Comparison of ENCODE assay signal across 9 cellular contexts in genomic region chr19:1272423-1273262, GRCh38. TPM values are rescaled to one million over a fixed set of nuclear protein-coding genes. Genes with fewer than 3 reads are reported as not detected.
A peak's percentile ranks its signal among the peaks of the same experiment; 100 is the strongest.
DNase-seq lines count a peak whose midpoint lies in the region; ATAC-seq and TF ChIP-seq lines count a peak whose summit lies in the region.
"Had no signal": no experiment of that assay in that cellular context is flagged by ENCODE, and none has a peak within 500 bp of the region (broad histone marks: within the 10 kb centered on the region; RNA-seq: fewer than 3 reads in every experiment).

No MANE protein-coding gene starts in this region.

- H3K27ac Mint-ChIP-seq in CD14-positive monocyte: peak overlapping the region; percentile 82 to 93 (median 84)
- peak overlapping the region; percentile 90 for H3K27ac Mint-ChIP-seq in dendritic cell treated with granulocyte-macrophage colony-stimulating factor and Interleukin-4, amounts not matched to agents 40 ng/mL and 50 ng/mL, for 4 days
- H3K27ac Mint-ChIP-seq in nephron progenitor cell: peak overlapping the region; percentile 81

- TF ChIP-seq CTCF in CD14-positive monocyte (IDR thresholded peaks at IDR 0.05): no peak
- TF ChIP-seq CTCF in nephron progenitor cell (IDR thresholded peaks at IDR 0.05): no peak

- H3K9me3 Mint-ChIP-seq in CD14-positive monocyte (peaks cover 0 to 2% (median 0%) of the 10 kb centered on the region in 7 donors), nephron progenitor cell (no peaks in the 10 kb centered on the region)
- H3K9me3 Mint-ChIP-seq in dendritic cell treated with granulocyte-macrophage colony-stimulating factor and Interleukin-4, amounts not matched to agents 40 ng/mL and 50 ng/mL, for 4 days: no peaks in the 10 kb centered on the region

- H3K4me3 Mint-ChIP-seq in CD14-positive monocyte: peak overlapping the region; percentile 15 to 45
- peak overlapping the region; percentile 99 for H3K4me3 Mint-ChIP-seq in dendritic cell treated with granulocyte-macrophage colony-stimulating factor and Interleukin-4, amounts not matched to agents 40 ng/mL and 50 ng/mL, for 4 days
- peak overlapping the region; percentile 61 for H3K4me3 Mint-ChIP-seq in nephron progenitor cell

- intact Hi-C loops in CD14-positive monocyte (cut with micrococcal nuclease): no loop called here
- intact Hi-C loops in dendritic cell treated with granulocyte-macrophage colony-stimulating factor and Interleukin-4, amounts not matched to agents 40 ng/mL and 50 ng/mL, for 4 days (cut with micrococcal nuclease): no loop called here

- peak overlapping the region; percentile 100 for H3K9ac ChIP-seq in NT2/D1 (ENCODE audit: insufficient read length, low read depth)

- no peak for ATAC-seq in activated CD4-positive, CD25-positive, alpha-beta regulatory T cell treated with anti-CD3 and anti-CD28 coated beads, Interleukin-2, amount 50 U/mL, for 24 hours

- H3K4me1 ChIP-seq in NT2/D1 (ENCODE audit: insufficient read depth, insufficient read length): peaks cover 43% of the 10 kb centered on the region

- H3K9me3 ChIP-seq in NT2/D1 (ENCODE audit: insufficient read depth, low read length): no peaks in the 10 kb centered on the region

- H3K27me3 Mint-ChIP-seq in CD14-positive monocyte (ENCODE audit: low read depth in 3 of 3) (peaks cover 0 to 3% (median 3%) of the 10 kb centered on the region in 3 donors), nephron progenitor cell (ENCODE audit: low read depth, poor library complexity) (peaks cover 6% of the 10 kb centered on the region)
- no peaks in the 10 kb centered on the region for H3K27me3 Mint-ChIP-seq in dendritic cell treated with granulocyte-macrophage colony-stimulating factor and Interleukin-4, amounts not matched to agents 40 ng/mL and 50 ng/mL, for 4 days

- H3K36me3 Mint-ChIP-seq in CD14-positive monocyte (peaks cover 36 to 55% of the 10 kb centered on the region in 2 donors), nephron progenitor cell (ENCODE audit: low read depth) (peaks cover 38% of the 10 kb centered on the region)
- H3K36me3 Mint-ChIP-seq in dendritic cell treated with granulocyte-macrophage colony-stimulating factor and Interleukin-4, amounts not matched to agents 40 ng/mL and 50 ng/mL, for 4 days (ENCODE audit: low read depth): peaks cover 78% of the 10 kb centered on the region

- peaks cover 68% of the 10 kb centered on the region for H3K36me3 ChIP-seq in NT2/D1 (ENCODE audit: insufficient read depth, insufficient read length, low read length)

- peaks cover 9% of the 10 kb centered on the region for H3K27me3 ChIP-seq in NT2/D1 (ENCODE audit: insufficient read depth, insufficient read length)

- H3K4me1 Mint-ChIP-seq in CD14-positive monocyte (peaks cover 68% of the 10 kb centered on the region), nephron progenitor cell (peaks cover 68% of the 10 kb centered on the region)
- peaks cover 79% of the 10 kb centered on the region for H3K4me1 Mint-ChIP-seq in dendritic cell treated with granulocyte-macrophage colony-stimulating factor and Interleukin-4, amounts not matched to agents 40 ng/mL and 50 ng/mL, for 4 days (ENCODE audit: low read depth)

- no peak overlapping the region for H3K4me3 ChIP-seq in NT2/D1 (ENCODE audit: insufficient read length, low read depth)

- DNase-seq in CD14-positive monocyte (ENCODE audit: low spot score): no peak
- DNase-seq in NT2/D1 (ENCODE audit: low read depth, low spot score): no peak
- no peak for DNase-seq in nephron progenitor cell
- no peak for DNase-seq in central memory CD4-positive, alpha-beta T cell
- DNase-seq in NCI-H2081 treated with DMSO at 0.1 percent for 48 hours (lab: John Stamatoyannopoulos, UW): no peak
- DNase-seq in COR-L47 (lab: John Stamatoyannopoulos, UW): no peak
- DNase-seq: SHP77 had no signal

RNA-seq across cellular contexts. Expression of gene FAM174C, which starts 2.7 kb away (rescaled TPM):
- polyA plus RNA-seq in CD14-positive monocyte: 10 to 100 TPM; 40.0 to 56.2 TPM

RNA-seq across cellular contexts. Expression of gene CIRBP, which starts 3.5 kb away (rescaled TPM):
- polyA plus RNA-seq in CD14-positive monocyte: 10 to 100 TPM; 39.6 to 51.1 TPM

RNA-seq across cellular contexts. Expression of gene EFNA2, which starts 13.0 kb away (rescaled TPM):
- not detected for polyA plus RNA-seq in CD14-positive monocyte

RNA-seq across cellular contexts. Expression of gene MIDN, which starts 24.3 kb away (rescaled TPM):
- polyA plus RNA-seq in CD14-positive monocyte: 10 to 100 TPM in 1 of 2 donors, 1 to 10 TPM in 1; 5.6 to 11.0 TPM

RNA-seq across cellular contexts. Expression of gene ATP5F1D, which starts 31.1 kb away (rescaled TPM):
- polyA plus RNA-seq in CD14-positive monocyte: 100 to 1,000 TPM; 143 to 160 TPM

Comparison
In these comparisons a context has a peak if more than half of its experiments do, and no peak if none do; other contexts are left out.
1. H3K4me3 Mint-ChIP-seq: peak in every context shown above with its lines; median percentile 99 in dendritic cell treated with granulocyte-macrophage colony-stimulating factor and Interleukin-4, amounts not matched to agents 40 ng/mL and 50 ng/mL, for 4 days; 61 in nephron progenitor cell; 30 in CD14-positive monocyte.